ENCODE assay signal across 27 cellular contexts in the genomic region with DNA sequence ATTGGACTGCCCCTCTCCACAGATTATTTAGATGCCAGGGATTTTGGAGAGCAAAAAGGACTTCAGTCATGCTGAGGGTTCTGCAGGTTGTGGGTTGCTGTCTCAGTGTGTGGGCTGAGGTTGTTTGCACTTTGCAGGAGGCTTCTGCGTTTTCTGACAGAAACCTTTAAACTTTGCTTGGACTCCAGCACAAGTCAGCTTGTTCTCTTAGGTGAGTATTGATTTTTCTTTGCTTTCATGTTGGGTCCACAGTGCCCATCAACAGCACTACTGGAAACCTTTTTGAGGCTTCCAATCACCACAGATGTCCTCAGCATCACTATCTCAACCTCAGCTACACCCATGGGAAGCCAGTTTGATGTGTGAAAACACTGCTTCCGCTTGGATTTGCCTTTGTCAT.
"Had no signal": no experiment of that assay in that cellular context is flagged by ENCODE, and none has a peak within 500 bp of the region (broad histone marks: within the 10 kb centered on the region; RNA-seq: fewer than 3 reads in every experiment).

No MANE protein-coding gene starts in this region.

- H3K27ac ChIP-seq: colonic mucosa, coronary artery, dorsolateral prefrontal cortex, epithelial cell of prostate, esophagus muscularis mucosa, esophagus squamous epithelium, foreskin keratinocyte, gastrocnemius medialis, gastroesophageal sphincter, heart left ventricle, heart right ventricle had no signal

- H3K9me3 ChIP-seq: colonic mucosa, esophagus muscularis mucosa, esophagus squamous epithelium, gastrocnemius medialis, gastroesophageal sphincter, heart left ventricle, heart right ventricle had no signal

- H3K4me1 ChIP-seq: colonic mucosa, esophagus muscularis mucosa, esophagus squamous epithelium, foreskin keratinocyte, gastrocnemius medialis, gastroesophageal sphincter, heart left ventricle, heart right ventricle had no signal

- FAIRE-seq: colon, endometrium, endothelial cell of umbilical vein had no signal

- DNase-seq: colonic mucosa; cortex of kidney; dermis blood vessel endothelial cell; dorsolateral prefrontal cortex; effector CD4-positive, alpha-beta T cell; effector CD8-positive, alpha-beta T cell; effector memory CD4-positive, alpha-beta T cell; effector memory CD8-positive, alpha-beta T cell; endodermal cell; erythroblast; esophagus squamous epithelium; foreskin fibroblast; foreskin keratinocyte; foreskin melanocyte; gastrocnemius medialis; glutamatergic neuron; head of caudate nucleus; heart left ventricle; heart right ventricle had no signal

- H3K36me3 ChIP-seq: colonic mucosa, esophagus muscularis mucosa, esophagus squamous epithelium, gastrocnemius medialis, gastroesophageal sphincter, heart left ventricle, heart right ventricle had no signal

- H3K4me3 ChIP-seq: colonic mucosa, coronary artery, dorsolateral prefrontal cortex, esophagus muscularis mucosa, esophagus squamous epithelium, gastrocnemius medialis, gastroesophageal sphincter, heart left ventricle, heart right ventricle had no signal

- ATAC-seq: effector memory CD8-positive, alpha-beta T cell; esophagus mucosa; foreskin keratinocyte; gastrocnemius medialis; gastroesophageal sphincter; heart left ventricle; heart right ventricle had no signal

- H3K27me3 ChIP-seq: colonic mucosa, dorsolateral prefrontal cortex, esophagus muscularis mucosa, esophagus squamous epithelium, foreskin keratinocyte, gastrocnemius medialis, gastroesophageal sphincter, heart left ventricle, heart right ventricle had no signal
